Comparison of ENCODE assay signal across 1 cellular context in the genomic region with DNA sequence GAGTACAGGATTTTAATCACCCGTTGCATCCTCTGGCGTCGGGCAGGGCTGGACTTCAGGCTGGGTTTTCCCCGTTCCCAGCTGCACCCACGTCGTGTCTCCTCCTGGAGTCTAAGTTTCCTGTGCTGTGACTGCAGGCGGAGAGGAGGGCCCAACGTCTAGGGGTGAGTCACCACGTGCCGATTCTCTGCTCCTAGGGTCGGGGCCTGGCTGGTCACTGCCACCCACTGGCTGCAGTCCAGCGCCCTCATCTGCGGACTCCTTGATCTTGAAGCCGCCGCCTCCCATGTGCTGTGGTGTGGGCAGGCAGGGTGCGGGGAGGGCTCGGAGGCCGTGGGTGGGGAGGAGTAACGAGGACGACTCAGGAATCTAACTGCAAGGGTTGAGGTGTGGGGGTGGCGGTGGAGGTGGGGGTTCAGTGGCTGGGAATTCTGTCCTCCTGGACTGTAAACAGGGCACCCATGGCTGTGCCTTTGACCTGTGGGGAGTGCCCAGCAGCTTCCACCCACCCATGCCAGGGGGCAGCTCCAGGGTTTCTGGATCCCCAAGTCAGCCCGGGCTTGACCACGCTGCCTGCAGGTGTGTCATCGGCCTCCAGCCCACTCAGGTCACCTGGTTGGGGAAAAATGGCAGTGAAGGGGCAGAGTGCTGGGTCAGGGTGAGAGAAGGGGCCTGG.
TF ChIP-seq lines count a peak whose summit lies in the region.

No MANE protein-coding gene starts in this region.

TF ChIP-seq in HEK293, 187 proteins besides CTCF, POLR2A, EP300 and RAD21 (continued from another document):
- 0 out of 2 replicates have a peak, but pooled peaks have one; percentile 32 for TF ChIP-seq ZNF692 (tag by site-specific recombination; IDR thresholded peaks at IDR 0.05)
- TF ChIP-seq ZNF621 (tag by site-specific recombination; IDR thresholded peaks at IDR 0.05), result no peak
- TF ChIP-seq, protein P1, sequence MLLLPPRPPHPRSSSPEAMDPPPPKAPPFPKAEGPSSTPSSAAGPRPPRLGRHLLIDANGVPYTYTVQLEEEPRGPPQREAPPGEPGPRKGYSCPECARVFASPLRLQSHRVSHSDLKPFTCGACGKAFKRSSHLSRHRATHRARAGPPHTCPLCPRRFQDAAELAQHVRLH (tag by site-specific recombination; IDR thresholded peaks at IDR 0.05), result no peak
- TF ChIP-seq ZNF133 (tag by site-specific recombination; IDR thresholded peaks at IDR 0.05), result no peak
- TF ChIP-seq KLF1 (tag by site-specific recombination; IDR thresholded peaks at IDR 0.05), result no peak
- TF ChIP-seq, protein P2, sequence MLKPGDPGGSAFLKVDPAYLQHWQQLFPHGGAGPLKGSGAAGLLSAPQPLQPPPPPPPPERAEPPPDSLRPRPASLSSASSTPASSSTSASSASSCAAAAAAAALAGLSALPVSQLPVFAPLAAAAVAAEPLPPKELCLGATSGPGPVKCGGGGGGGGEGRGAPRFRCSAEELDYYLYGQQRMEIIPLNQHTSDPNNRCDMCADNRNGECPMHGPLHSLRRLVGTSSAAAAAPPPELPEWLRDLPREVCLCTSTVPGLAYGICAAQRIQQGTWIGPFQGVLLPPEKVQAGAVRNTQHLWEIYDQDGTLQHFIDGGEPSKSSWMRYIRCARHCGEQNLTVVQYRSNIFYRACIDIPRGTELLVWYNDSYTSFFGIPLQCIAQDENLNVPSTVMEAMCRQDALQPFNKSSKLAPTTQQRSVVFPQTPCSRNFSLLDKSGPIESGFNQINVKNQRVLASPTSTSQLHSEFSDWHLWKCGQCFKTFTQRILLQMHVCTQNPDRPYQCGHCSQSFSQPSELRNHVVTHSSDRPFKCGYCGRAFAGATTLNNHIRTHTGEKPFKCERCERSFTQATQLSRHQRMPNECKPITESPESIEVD (tag by site-specific recombination; IDR thresholded peaks at IDR 0.05), result no peak
- TF ChIP-seq MEIS1 (CRISPR knock-in tag; IDR thresholded peaks at IDR 0.05; ENCODE audit: borderline replicate concordance), result no peak
- TF ChIP-seq GLIS1 (tag by site-specific recombination; IDR thresholded peaks at IDR 0.05), result peak; percentile 29; the same call in 1 of the 2 replicates
- TF ChIP-seq ZNF560 (tag by site-specific recombination; IDR thresholded peaks at IDR 0.05; ENCODE audit: borderline replicate concordance), result no peak
- TF ChIP-seq, protein P3, sequence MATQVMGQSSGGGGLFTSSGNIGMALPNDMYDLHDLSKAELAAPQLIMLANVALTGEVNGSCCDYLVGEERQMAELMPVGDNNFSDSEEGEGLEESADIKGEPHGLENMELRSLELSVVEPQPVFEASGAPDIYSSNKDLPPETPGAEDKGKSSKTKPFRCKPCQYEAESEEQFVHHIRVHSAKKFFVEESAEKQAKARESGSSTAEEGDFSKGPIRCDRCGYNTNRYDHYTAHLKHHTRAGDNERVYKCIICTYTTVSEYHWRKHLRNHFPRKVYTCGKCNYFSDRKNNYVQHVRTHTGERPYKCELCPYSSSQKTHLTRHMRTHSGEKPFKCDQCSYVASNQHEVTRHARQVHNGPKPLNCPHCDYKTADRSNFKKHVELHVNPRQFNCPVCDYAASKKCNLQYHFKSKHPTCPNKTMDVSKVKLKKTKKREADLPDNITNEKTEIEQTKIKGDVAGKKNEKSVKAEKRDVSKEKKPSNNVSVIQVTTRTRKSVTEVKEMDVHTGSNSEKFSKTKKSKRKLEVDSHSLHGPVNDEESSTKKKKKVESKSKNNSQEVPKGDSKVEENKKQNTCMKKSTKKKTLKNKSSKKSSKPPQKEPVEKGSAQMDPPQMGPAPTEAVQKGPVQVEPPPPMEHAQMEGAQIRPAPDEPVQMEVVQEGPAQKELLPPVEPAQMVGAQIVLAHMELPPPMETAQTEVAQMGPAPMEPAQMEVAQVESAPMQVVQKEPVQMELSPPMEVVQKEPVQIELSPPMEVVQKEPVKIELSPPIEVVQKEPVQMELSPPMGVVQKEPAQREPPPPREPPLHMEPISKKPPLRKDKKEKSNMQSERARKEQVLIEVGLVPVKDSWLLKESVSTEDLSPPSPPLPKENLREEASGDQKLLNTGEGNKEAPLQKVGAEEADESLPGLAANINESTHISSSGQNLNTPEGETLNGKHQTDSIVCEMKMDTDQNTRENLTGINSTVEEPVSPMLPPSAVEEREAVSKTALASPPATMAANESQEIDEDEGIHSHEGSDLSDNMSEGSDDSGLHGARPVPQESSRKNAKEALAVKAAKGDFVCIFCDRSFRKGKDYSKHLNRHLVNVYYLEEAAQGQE (tag by site-specific recombination; IDR thresholded peaks at IDR 0.05), result no peak
- no peak for TF ChIP-seq ZNF175 (tag by site-specific recombination; IDR thresholded peaks at IDR 0.05)
- TF ChIP-seq ZNF561 (tag by site-specific recombination; IDR thresholded peaks at IDR 0.05; ENCODE audit: borderline replicate concordance), result no peak
- TF ChIP-seq ZNF174 (tag by site-specific recombination; IDR thresholded peaks at IDR 0.05), result no peak
- no peak for TF ChIP-seq ZNF624 (tag by site-specific recombination; IDR thresholded peaks at IDR 0.05)
- peak; percentile 73 for TF ChIP-seq ZIC2 (tag by site-specific recombination; IDR thresholded peaks at IDR 0.05)
- TF ChIP-seq SP7 (tag by site-specific recombination; IDR thresholded peaks at IDR 0.05), result peak; percentile 77
- TF ChIP-seq ZNF223 (tag by site-specific recombination; IDR thresholded peaks at IDR 0.05), result no peak
- TF ChIP-seq, protein P4, sequence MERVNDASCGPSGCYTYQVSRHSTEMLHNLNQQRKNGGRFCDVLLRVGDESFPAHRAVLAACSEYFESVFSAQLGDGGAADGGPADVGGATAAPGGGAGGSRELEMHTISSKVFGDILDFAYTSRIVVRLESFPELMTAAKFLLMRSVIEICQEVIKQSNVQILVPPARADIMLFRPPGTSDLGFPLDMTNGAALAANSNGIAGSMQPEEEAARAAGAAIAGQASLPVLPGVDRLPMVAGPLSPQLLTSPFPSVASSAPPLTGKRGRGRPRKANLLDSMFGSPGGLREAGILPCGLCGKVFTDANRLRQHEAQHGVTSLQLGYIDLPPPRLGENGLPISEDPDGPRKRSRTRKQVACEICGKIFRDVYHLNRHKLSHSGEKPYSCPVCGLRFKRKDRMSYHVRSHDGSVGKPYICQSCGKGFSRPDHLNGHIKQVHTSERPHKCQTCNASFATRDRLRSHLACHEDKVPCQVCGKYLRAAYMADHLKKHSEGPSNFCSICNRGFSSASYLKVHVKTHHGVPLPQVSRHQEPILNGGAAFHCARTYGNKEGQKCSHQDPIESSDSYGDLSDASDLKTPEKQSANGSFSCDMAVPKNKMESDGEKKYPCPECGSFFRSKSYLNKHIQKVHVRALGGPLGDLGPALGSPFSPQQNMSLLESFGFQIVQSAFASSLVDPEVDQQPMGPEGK (tag by site-specific recombination; IDR thresholded peaks at IDR 0.05), result peak; percentile 54; the same call in 1 of the 2 replicates
- TF ChIP-seq KLF7 (tag by site-specific recombination; IDR thresholded peaks at IDR 0.05; ENCODE audit: borderline replicate concordance), result no peak
